ENCODE assay signal across 20 cellular contexts in genomic region chr11:64419818-64420485, GRCh38.
DNase-seq lines count a peak whose midpoint lies in the region; ATAC-seq and TF ChIP-seq lines count a peak whose summit lies in the region.
"Had no signal": no experiment of that assay in that cellular context is flagged by ENCODE, and none has a peak within 500 bp of the region (broad histone marks: within the 10 kb centered on the region; RNA-seq: fewer than 3 reads in every experiment).

No MANE protein-coding gene starts in this region.

- in situ Hi-C loops in astrocyte of the cerebellum (cut with HindIII; ENCODE audit: low sequenced_read_pairs) = no loop called here

- H3K27ac ChIP-seq in foreskin keratinocyte = no peak overlapping the region
- H3K27ac ChIP-seq: KMS-11, RWPE1, skin epidermis had no signal

- peak; percentile 57 for DNase-seq in AG10803 (ENCODE audit: low read depth)
- DNase-seq in GM04503 (ENCODE audit: low read depth) = peak; percentile 44
- peak; percentile 13 for DNase-seq in astrocyte of the cerebellum (ENCODE audit: low read depth)
- peak; percentile 1 to 30 for DNase-seq in foreskin keratinocyte
- no peak for DNase-seq in T-helper 9 cell
- no peak for DNase-seq in NK-92 treated with Interleukin-12 subunit alpha and Interleukin-12 subunit beta, amount 100 ng/mL, for 24 hours (lab: John Stamatoyannopoulos, UW)
- no peak for DNase-seq in omental fat pad (ENCODE audit: low spot score)
- DNase-seq: activated CD4-positive, CD25-positive, alpha-beta regulatory T cell; activated gamma-delta T cell; glutamatergic neuron; H9; mucosa of descending colon; NCI-H1694; NCI-H774; occipital lobe had no signal

- ATAC-seq in foreskin keratinocyte (no peak), GM21717 (IDR thresholded peaks at IDR 0.05; ENCODE audit: unreplicated experiment) (no peak), omental fat pad (ENCODE audit: low FRiP score) (no peak)
- ATAC-seq: mucosa of descending colon; stimulated activated effector memory CD8-positive, alpha-beta T cell treated with anti-CD3 and anti-CD28 coated beads, Interleukin-12 subunit alpha, Interleukin-12 subunit beta, amount 100 ng/mL, for 72 hours had no signal

- H3K4me3 ChIP-seq in AG10803 (ENCODE audit: low read length) = no peak overlapping the region
- no peak overlapping the region for H3K4me3 ChIP-seq in astrocyte of the cerebellum (ENCODE audit: low read depth, low read length)
- H3K4me3 ChIP-seq: mucosa of descending colon, skin epidermis had no signal

- TF ChIP-seq CTCF in AG10803 (conservative IDR thresholded peaks at IDR 0.05; ENCODE audit: low read length) (no peak), astrocyte of the cerebellum (IDR thresholded peaks at IDR 0.05; ENCODE audit: low read depth, low read length, missing control alignments) (no peak), foreskin keratinocyte (conservative IDR thresholded peaks at IDR 0.05) (no peak), omental fat pad (IDR thresholded peaks at IDR 0.05) (no peak)

- no peaks in the 10 kb centered on the region for H3K4me1 ChIP-seq in foreskin keratinocyte

- H3K27me3 ChIP-seq in foreskin keratinocyte = peaks cover 7% of the 10 kb centered on the region

Comparison
In these comparisons a context has a peak if more than half of its experiments do, and no peak if none do; other contexts are left out.
1. DNase-seq: peak in AG10803 (single experiment), GM04503 (single experiment), astrocyte of the cerebellum (single experiment) and foreskin keratinocyte (2 of 2); none in T-helper 9 cell (single experiment), NK-92 treated with Interleukin-12 subunit alpha and Interleukin-12 subunit beta, amount 100 ng/mL, for 24 hours (single experiment) and omental fat pad (single experiment).